ENCODE assay signal across 1 cellular context in genomic region chr20:48309293-48309692, GRCh38.
TF ChIP-seq lines count a peak whose summit lies in the region.

No MANE protein-coding gene starts in this region.

TF ChIP-seq in GM23338, 12 proteins besides CTCF, POLR2A, EP300 and RAD21:
- TF ChIP-seq EZH2phosphoT487 (IDR thresholded peaks at IDR 0.05; ENCODE audit: unreplicated experiment) = no peak
- TF ChIP-seq ZNF462 (CRISPR knock-in tag; IDR thresholded peaks at IDR 0.05) = no peak
- TF ChIP-seq STAT1 (IDR thresholded peaks at IDR 0.05; ENCODE audit: unreplicated experiment) = no peak
- no peak for TF ChIP-seq REST (IDR thresholded peaks at IDR 0.05; ENCODE audit: unreplicated experiment)
- no peak for TF ChIP-seq JUNB (IDR thresholded peaks at IDR 0.05; ENCODE audit: unreplicated experiment)
- no peak for TF ChIP-seq NANOG (IDR thresholded peaks at IDR 0.05; ENCODE audit: borderline replicate concordance)
- TF ChIP-seq ZNF114 (CRISPR knock-in tag; IDR thresholded peaks at IDR 0.05) = no peak
- TF ChIP-seq ZNF331 (CRISPR knock-in tag; IDR thresholded peaks at IDR 0.05; ENCODE audit: low read depth) = no peak
- no peak for TF ChIP-seq EZH2 (IDR thresholded peaks at IDR 0.05; ENCODE audit: low read depth, unreplicated experiment)
- TF ChIP-seq CREB1 (CRISPR knock-in tag; IDR thresholded peaks at IDR 0.05; ENCODE audit: low read depth) = no peak
- no peak for TF ChIP-seq ETS1 (IDR thresholded peaks at IDR 0.05)
TF ChIP-seq in GM23338: peak in this region for 0.
